In genomic region chr2:144469788-144470187, GRCh38 we compare ENCODE assay signal across 23 cellular contexts. TPM values are rescaled to one million over a fixed set of nuclear protein-coding genes. Genes with fewer than 3 reads are reported as not detected.
DNase-seq lines count a peak whose midpoint lies in the region; ATAC-seq and TF ChIP-seq lines count a peak whose summit lies in the region.
"Had no signal": no experiment of that assay in that cellular context is flagged by ENCODE, and none has a peak within 500 bp of the region (broad histone marks: within the 10 kb centered on the region; RNA-seq: fewer than 3 reads in every experiment).

No MANE protein-coding gene starts in this region.

- H3K23ac ChIP-seq in mesenchymal stem cell (ENCODE audit: low read length in 2 of 2): no peak overlapping the region

- no peak for TF ChIP-seq CTCF in testis (IDR thresholded peaks at IDR 0.05)

- peak overlapping the region; percentile 98 for H3K27ac ChIP-seq in angular gyrus (ENCODE audit: low read depth, low read length)
- H3K27ac ChIP-seq in mesenchymal stem cell (ENCODE audit: low read length, poor library complexity, severe bottlenecking): no peak overlapping the region
- peak overlapping the region; percentile 10 to 17 for H3K27ac ChIP-seq in testis
- H3K27ac ChIP-seq: esophagus muscularis mucosa, gastrocnemius medialis, WERI-Rb-1 had no signal

- H3K14ac ChIP-seq in mesenchymal stem cell (ENCODE audit: low read length in 2 of 2): no peak overlapping the region

- no peak overlapping the region for H2BK5ac ChIP-seq in mesenchymal stem cell (ENCODE audit: low read depth, low read length, poor library complexity, severe bottlenecking)

- H3K9me3 ChIP-seq in mesenchymal stem cell (ENCODE audit: control insufficient read depth, low read length) (no peaks in the 10 kb centered on the region), testis (no peaks in the 10 kb centered on the region)
- H3K9me3 ChIP-seq: esophagus muscularis mucosa, gastrocnemius medialis, SK-N-SH had no signal

- peaks cover 14% of the 10 kb centered on the region for H3K79me1 ChIP-seq in mesenchymal stem cell (replicated peaks; ENCODE audit: low read length, poor library complexity, severe bottlenecking)

- DNase-seq in NCI-H2107 (lab: John Stamatoyannopoulos, UW): peak; percentile 19
- no peak for DNase-seq in NCI-H2107 treated with DMSO at 0.1 percent for 48 hours (lab: John Stamatoyannopoulos, UW; ENCODE audit: unreplicated experiment)
- no peak for DNase-seq in mesenchymal stem cell
- peak; percentile 52 for DNase-seq in testis
- DNase-seq in inferior parietal cortex (ENCODE audit: extremely low spot score): no peak
- no peak for DNase-seq in NCI-H510A (lab: John Stamatoyannopoulos, UW)
- DNase-seq: activated CD4-positive, alpha-beta memory T cell treated with anti-CD3 and anti-CD28 coated beads, Interleukin-2, amount 10 ng/mL, durations not matched to agents 7 days and 5 days; activated naive CD4-positive, alpha-beta T cell treated with Interleukin-2 at 50 U/mL for 16 hours; activated T-cell treated with anti-CD3 and anti-CD28 coated beads, Interleukin-2, amount 50 U/mL, for 1 hour; anterior cingulate cortex; central memory CD4-positive, alpha-beta T cell; gastrocnemius medialis; GF-D8; NCI-H187 treated with DMSO at 0.1 percent for 48 hours; NCI-H446 treated with DMSO at 0.1 percent for 48 hours; SK-N-SH; stimulated activated CD4-positive, alpha-beta T cell treated with anti-CD3 and anti-CD28 coated beads, Interleukin-4, amount 100 ng/mL, for 1 hour; stimulated activated naive CD8-positive, alpha-beta T cell treated with anti-CD3 and anti-CD28 coated beads, Interleukin-15, amount 100 ng/mL, for 72 hours; WERI-Rb-1 had no signal

- no peak overlapping the region for H2BK15ac ChIP-seq in mesenchymal stem cell (ENCODE audit: low read depth, poor library complexity, severe bottlenecking)

- peak overlapping the region; percentile 74 for H3K9ac ChIP-seq in mesenchymal stem cell (ENCODE audit: low read length)
- H3K9ac ChIP-seq: SK-N-SH had no signal

- no peaks in the 10 kb centered on the region for H3K27me3 ChIP-seq in mesenchymal stem cell (ENCODE audit: control insufficient read depth in 1 of 2, insufficient read depth in 1 of 2, low read length in 2 of 2)
- H3K27me3 ChIP-seq in testis: no peaks in the 10 kb centered on the region
- H3K27me3 ChIP-seq: esophagus muscularis mucosa, gastrocnemius medialis had no signal

- no peak overlapping the region for H2BK120ac ChIP-seq in mesenchymal stem cell (ENCODE audit: low read depth, low read length)

- H3K4ac ChIP-seq in mesenchymal stem cell (ENCODE audit: low read depth in 1 of 2, low read length in 2 of 2): no peak overlapping the region

- H3K4me2 ChIP-seq in mesenchymal stem cell (ENCODE audit: low read length, poor library complexity, severe bottlenecking): no peak overlapping the region

- H2AFZ ChIP-seq in mesenchymal stem cell (ENCODE audit: low read depth, low read length): no peak overlapping the region

- no peak overlapping the region for H3K18ac ChIP-seq in mesenchymal stem cell (ENCODE audit: low read depth in 1 of 2, low read length in 2 of 2)

- H4K8ac ChIP-seq in mesenchymal stem cell (ENCODE audit: low read length): no peak overlapping the region

- H3K4me1 ChIP-seq in mesenchymal stem cell (ENCODE audit: control insufficient read depth, insufficient read depth, low read depth, low read length) (peaks cover 8% of the 10 kb centered on the region), testis (peaks cover 26% of the 10 kb centered on the region)

- H3K4me3 ChIP-seq in mesenchymal stem cell (ENCODE audit: insufficient read depth in 1 of 2, low read depth in 1 of 2, low read length in 2 of 2): no peak overlapping the region
- no peak overlapping the region for H3K4me3 ChIP-seq in testis
- H3K4me3 ChIP-seq: esophagus muscularis mucosa, gastrocnemius medialis had no signal

- peaks cover 0 to 48% of the 10 kb centered on the region in 2 experiments for H3K36me3 ChIP-seq in mesenchymal stem cell (ENCODE audit: control insufficient read depth in 1 of 2, insufficient read depth in 2 of 2, low read depth in 1 of 2, low read length in 2 of 2)
- no peaks in the 10 kb centered on the region for H3K36me3 ChIP-seq in testis (ENCODE audit: low read depth, missing control alignments)
- H3K36me3 ChIP-seq: esophagus muscularis mucosa, gastrocnemius medialis, WERI-Rb-1 had no signal

- 57% methylated on average over 2 of the region's 2 CpGs for WGBS in mesenchymal stem cell
- WGBS in testis, 2 donors: 39 to 54% methylated on average over 2 of the region's 2 CpGs

- H4K91ac ChIP-seq in mesenchymal stem cell (ENCODE audit: low read length): no peak overlapping the region

- intact Hi-C loops in testis (cut with DNase I; ENCODE audit: low total_unique reads): no loop called here

- no peak for TF ChIP-seq POLR2A in testis (IDR thresholded peaks at IDR 0.05)

- H2BK12ac ChIP-seq in mesenchymal stem cell (ENCODE audit: low read length in 2 of 2): no peak overlapping the region

- no peak for ATAC-seq in HG02623 (IDR thresholded peaks at IDR 0.05; ENCODE audit: unreplicated experiment)
- ATAC-seq: gastrocnemius medialis; left lobe of liver; stimulated activated naive CD8-positive, alpha-beta T cell treated with anti-CD3 and anti-CD28 coated beads, Interleukin-15, amount 100 ng/mL, for 72 hours had no signal

- H2AK5ac ChIP-seq in mesenchymal stem cell (ENCODE audit: low read length, severe bottlenecking): no peak overlapping the region

RNA-seq across cellular contexts. Expression of gene ZEB2, which starts 50.1 kb away (rescaled TPM):
- polyA plus RNA-seq in mesenchymal stem cell (2013, experiment 1 of 2): 62.5 TPM
- polyA plus RNA-seq in mesenchymal stem cell (2013, experiment 2 of 2): 60.2 TPM
- total RNA-seq in testis: 10 to 100 TPM; 87.8 to 96.4 TPM
- 38.7 TPM for polyA plus RNA-seq in testis (ENCODE audit: insufficient read depth, low read depth, low replicate concordance)

Comparison
In these comparisons a context has a peak if more than half of its experiments do, and no peak if none do; other contexts are left out.
1. DNase-seq: peak in NCI-H2107 (single experiment) and testis (single experiment); none in NCI-H2107 treated with DMSO at 0.1 percent for 48 hours (single experiment), mesenchymal stem cell (single experiment), inferior parietal cortex (single experiment) and NCI-H510A (single experiment).